In the genomic region with DNA sequence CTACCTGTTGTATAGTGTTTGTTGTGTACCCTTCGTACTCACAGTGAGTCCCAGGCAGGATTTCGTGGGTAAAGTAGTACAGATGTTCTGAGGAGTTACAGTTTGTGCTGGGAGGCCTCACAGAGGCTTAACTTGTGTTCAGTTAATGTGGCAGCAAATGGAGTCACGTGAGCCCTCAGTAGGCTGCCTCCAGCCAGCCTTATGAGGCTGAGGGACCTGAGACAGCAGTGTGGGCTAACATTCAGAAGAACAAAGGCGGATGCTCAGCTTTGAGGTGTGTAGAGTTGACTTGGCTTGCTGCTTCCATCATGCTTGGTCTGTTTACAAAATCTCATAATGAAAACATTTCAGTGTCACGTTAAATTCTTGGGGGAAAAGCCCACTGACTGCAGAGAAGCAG, we compare ENCODE assay signal across 17 cellular contexts.
A peak's percentile ranks its signal among the peaks of the same experiment; 100 is the strongest.
DNase-seq lines count a peak whose midpoint lies in the region; ATAC-seq, FAIRE-seq and TF ChIP-seq lines count a peak whose summit lies in the region.
"Had no signal": no experiment of that assay in that cellular context is flagged by ENCODE, and none has a peak within 500 bp of the region (broad histone marks: within the 10 kb centered on the region; RNA-seq: fewer than 3 reads in every experiment).

No MANE protein-coding gene starts in this region.

- H3K36me3 ChIP-seq in IMR-90 (ENCODE audit: control insufficient read depth, insufficient read depth, low read length) (peaks cover 5% of the 10 kb centered on the region), endothelial cell of umbilical vein (ENCODE audit: control insufficient read depth in 2 of 2, extremely low read depth in 1 of 2, insufficient read depth in 2 of 2, low read length in 2 of 2) (no peaks in the 10 kb centered on the region), thymus (ENCODE audit: control insufficient read depth, insufficient read depth) (no peaks in the 10 kb centered on the region), A673 (ENCODE audit: insufficient read depth, low read length, poor library complexity, severe bottlenecking) (no peaks in the 10 kb centered on the region)
- H3K36me3 ChIP-seq: gastroesophageal sphincter, tibial nerve had no signal

- peaks cover 86% of the 10 kb centered on the region for H4K20me1 ChIP-seq in IMR-90 (ENCODE audit: insufficient read depth, low read length)
- H4K20me1 ChIP-seq in endothelial cell of umbilical vein (replicated peaks; ENCODE audit: control insufficient read depth, extremely low read depth, insufficient read depth, low read length): no peaks in the 10 kb centered on the region

- no peak for FAIRE-seq in endothelial cell of umbilical vein (lab: Jason Lieb, UNC)

- peaks cover 0 to 38% of the 10 kb centered on the region in 2 experiments; a peak in 2 of 4 replicates for H3K79me1 ChIP-seq in IMR-90 (ENCODE audit: low read depth in 1 of 2, low read length in 2 of 2)

- H3K27me3 ChIP-seq in IMR-90 (ENCODE audit: control insufficient read depth, insufficient read depth, low read length) (no peaks in the 10 kb centered on the region), endothelial cell of umbilical vein (ENCODE audit: control insufficient read depth in 2 of 2, insufficient read depth in 2 of 2, low read length in 2 of 2) (no peaks in the 10 kb centered on the region), thymus (ENCODE audit: control insufficient read depth, insufficient read depth) (no peaks in the 10 kb centered on the region), A673 (replicated peaks; ENCODE audit: insufficient read depth, low read depth, low read length, poor library complexity) (no peaks in the 10 kb centered on the region)
- H3K27me3 ChIP-seq: gastroesophageal sphincter, SJSA1, tibial nerve had no signal

- 100% methylated on average over 1 of the region's 5 CpGs; no CpG with 5 or more reads in 1 of the 2 experiments for WGBS in IMR-90 (ENCODE audit: extremely low coverage in 2 of 2, insufficient read length in 1 of 2), 2 experiments
- WGBS in thymus: 46% methylated on average over 5 of the region's 5 CpGs

- H3K4me2 ChIP-seq in IMR-90 (ENCODE audit: low read depth, low read length) (peak overlapping the region; percentile 3), endothelial cell of umbilical vein (ENCODE audit: insufficient read depth, low read length) (no peak overlapping the region)

- TF ChIP-seq RAD21 in IMR-90 (IDR thresholded peaks at IDR 0.05; ENCODE audit: low read length): no peak

- peak overlapping the region; percentile 92 for H3K14ac ChIP-seq in IMR-90 (replicated peaks; ENCODE audit: low read depth, low read length)

- H3K27ac ChIP-seq in IMR-90 (ENCODE audit: insufficient read depth, low read length): peak overlapping the region; percentile 16
- peak overlapping the region; percentile 11 for H3K27ac ChIP-seq in endothelial cell of umbilical vein (ENCODE audit: insufficient read depth, low read depth, low read length)
- peak overlapping the region; percentile 37 for H3K27ac ChIP-seq in thymus (ENCODE audit: low read depth)
- no peak overlapping the region for H3K27ac ChIP-seq in A673 (ENCODE audit: low read depth, low read length, poor library complexity, severe bottlenecking)
- H3K27ac ChIP-seq: 22Rv1, SJSA1, tibial nerve, VCaP had no signal

- H4K5ac ChIP-seq in IMR-90 (ENCODE audit: low read depth, low read length): peak overlapping the region; percentile 1; the same call in 1 of the 2 replicates

- peak overlapping the region; percentile 30; the same call in 1 of the 2 replicates for H3K18ac ChIP-seq in IMR-90 (ENCODE audit: low read depth, low read length)

- peak overlapping the region; percentile 67 for H2BK120ac ChIP-seq in IMR-90 (ENCODE audit: low read depth, low read length)

- H4K91ac ChIP-seq in IMR-90 (ENCODE audit: insufficient read depth, low read depth, low read length): peak overlapping the region; percentile 74

- H4K8ac ChIP-seq in IMR-90 (ENCODE audit: low read depth in 2 of 2, low read length in 2 of 2): peak overlapping the region; percentile 20 to 26; a peak in 3 of 4 replicates

- in situ Hi-C loops in IMR-90 (cut with MboI; ENCODE audit: low sequenced_read_pairs): no loop called here

- H3K79me2 ChIP-seq in endothelial cell of umbilical vein (ENCODE audit: control insufficient read depth, insufficient read depth, low read length): peaks cover 89% of the 10 kb centered on the region

- peak overlapping the region; percentile 41 for H2AK5ac ChIP-seq in IMR-90 (ENCODE audit: low read depth, low read length)

- POLR2A ChIA-PET in IMR-90 (lab: Charles Lee; ENCODE audit: unreplicated experiment) (no interaction called here), endothelial cell of umbilical vein (lab: Charles Lee) (no interaction called here), A673 (lab: Charles Lee; ENCODE audit: low non-redundant PET) (no interaction called here)

- ATAC-seq in IMR-90 (ENCODE audit: low read depth): no peak
- ATAC-seq: gastroesophageal sphincter; naive thymus-derived CD8-positive, alpha-beta T cell had no signal

- H2BK15ac ChIP-seq in IMR-90 (ENCODE audit: low read depth, low read length): peak overlapping the region; percentile 9; the same call in 1 of the 3 replicates

- TF ChIP-seq CTCF in IMR-90 (conservative IDR thresholded peaks at IDR 0.05; ENCODE audit: low read depth, low read length) (no peak), endothelial cell of umbilical vein (IDR thresholded peaks at IDR 0.05; ENCODE audit: extremely low read depth in 1 of 2, insufficient read depth in 1 of 2, low read depth in 1 of 2, low read length in 2 of 2) (no peak), A673 (conservative IDR thresholded peaks at IDR 0.05; ENCODE audit: low read depth, low read length) (no peak)

- H3K56ac ChIP-seq in IMR-90 (ENCODE audit: extremely low read depth, insufficient read depth, low read length): peak overlapping the region; percentile 65; the same call in 1 of the 2 replicates

- H3K4me1 ChIP-seq in IMR-90 (ENCODE audit: control insufficient read depth, insufficient read depth, low read length): peaks cover 53% of the 10 kb centered on the region
- peaks cover 59% of the 10 kb centered on the region for H3K4me1 ChIP-seq in endothelial cell of umbilical vein (ENCODE audit: control insufficient read depth, extremely low read depth, insufficient read depth, low read length)
- H3K4me1 ChIP-seq in thymus (ENCODE audit: control insufficient read depth, insufficient read depth, low read length): peaks cover 11% of the 10 kb centered on the region
- H3K4me1 ChIP-seq in A673 (ENCODE audit: insufficient read depth, low read length, poor library complexity, severe bottlenecking): peaks cover 32% of the 10 kb centered on the region

- dilution Hi-C loops in IMR-90 (cut with HindIII; ENCODE audit: low sequenced_read_pairs, unreplicated experiment) (no loop called here), endothelial cell of umbilical vein (cut with MboI; ENCODE audit: extremely low pct_ligation_motif_present, low sequenced_read_pairs) (loop anchor here (25.0 kb wide), 1 partner anchor 124 kb away; the partner anchor contains the start of gene TRIO)

- no peak for TF ChIP-seq POLR2A in IMR-90 (IDR thresholded peaks at IDR 0.05; ENCODE audit: low read depth, low read length)
- no peak for TF ChIP-seq POLR2A in endothelial cell of umbilical vein (IDR thresholded peaks at IDR 0.05; ENCODE audit: low read depth, low read length)

- intact Hi-C loops in IMR-90 (cut with micrococcal nuclease): no loop called here
- intact Hi-C loops in endothelial cell of umbilical vein (cut with micrococcal nuclease): no loop called here
- intact Hi-C loops in A673 (cut with micrococcal nuclease; ENCODE audit: unreplicated experiment): no loop called here

- H3K4me3 ChIP-seq in IMR-90 (ENCODE audit: insufficient read depth, low read depth, low read length): no peak overlapping the region
- no peak overlapping the region for H3K4me3 ChIP-seq in endothelial cell of umbilical vein (replicated peaks in 1 of 3; ENCODE audit: insufficient read depth in 1 of 3, low read depth in 1 of 3, low read length in 3 of 3)
- H3K4me3 ChIP-seq in thymus (ENCODE audit: low read length): no peak overlapping the region
- no peak overlapping the region for H3K4me3 ChIP-seq in A673 (ENCODE audit: low read depth, low read length, poor library complexity, severe bottlenecking)
- H3K4me3 ChIP-seq: gastroesophageal sphincter, SJSA1, tibial nerve had no signal

- H3K4ac ChIP-seq in IMR-90 (ENCODE audit: low read depth, low read length): peak overlapping the region; percentile 83

- DNase-seq in DMS 273 (lab: John Stamatoyannopoulos, UW; ENCODE audit: unreplicated experiment): peak; percentile 52
- DNase-seq in DMS 273 treated with DMSO at 0.1 percent for 48 hours (lab: John Stamatoyannopoulos, UW): no peak
- DNase-seq in IMR-90: no peak
- no peak for DNase-seq in endothelial cell of umbilical vein (ENCODE audit: low read depth, low spot score)
- no peak for DNase-seq in 8988T
- no peak for DNase-seq in effector CD4-positive, alpha-beta T cell
- DNase-seq in A673 (ENCODE audit: low spot score): no peak
- DNase-seq: activated T-cell treated with anti-CD3 and anti-CD28 coated beads, Interleukin-2, amount 50 U/mL, for 24 hours; MV-4-11; naive thymus-derived CD8-positive, alpha-beta T cell; NCI-H510A treated with DMSO at 0.1 percent for 48 hours had no signal

- H3K9me1 ChIP-seq in IMR-90 (ENCODE audit: insufficient read depth, low read length): peaks cover 40% of the 10 kb centered on the region
- no peaks in the 10 kb centered on the region for H3K9me1 ChIP-seq in endothelial cell of umbilical vein (replicated peaks; ENCODE audit: control insufficient read depth, extremely low read depth, insufficient read depth, low read length)

- H2AK9ac ChIP-seq in IMR-90 (replicated peaks; ENCODE audit: low read depth, low read length, poor library complexity): no peak overlapping the region

- H2BK20ac ChIP-seq in IMR-90 (ENCODE audit: low read depth, low read length): peak overlapping the region; percentile 59; the same call in 1 of the 2 replicates

- H3K23ac ChIP-seq in IMR-90 (ENCODE audit: low read depth, low read length): peak overlapping the region; percentile 96

- 0 out of 2 replicates have a peak overlapping the region, but pooled peaks have one; percentile 2 for H3K9ac ChIP-seq in IMR-90 (ENCODE audit: low read depth, low read length)
- H3K9ac ChIP-seq in endothelial cell of umbilical vein (replicated peaks; ENCODE audit: extremely low read depth, insufficient read depth, low read length): no peak overlapping the region

- H3K9me3 ChIP-seq in IMR-90 (ENCODE audit: control insufficient read depth, insufficient read depth, low read length): peaks cover under 1% of the 10 kb centered on the region; the same call in 1 of the 2 replicates
- H3K9me3 ChIP-seq in endothelial cell of umbilical vein (replicated peaks; ENCODE audit: control insufficient read depth, insufficient read depth, low read length): no peaks in the 10 kb centered on the region
- H3K9me3 ChIP-seq in thymus (ENCODE audit: control insufficient read depth): no peaks in the 10 kb centered on the region
- peaks cover 1% of the 10 kb centered on the region for H3K9me3 ChIP-seq in A673 (ENCODE audit: low read depth, low read length, poor library complexity, severe bottlenecking)
- H3K9me3 ChIP-seq: gastroesophageal sphincter, SJSA1, tibial nerve had no signal

- H2AFZ ChIP-seq in IMR-90 (replicated peaks; ENCODE audit: low read length, poor library complexity) (no peak overlapping the region), endothelial cell of umbilical vein (ENCODE audit: low read depth, low read length) (no peak overlapping the region)

- peak overlapping the region; percentile 70 for H2BK5ac ChIP-seq in IMR-90 (ENCODE audit: low read depth, low read length, poor library complexity, severe bottlenecking)

- no TSS peak for BruUV-seq in IMR-90 (replicated peaks; lab: Mats Ljungman, UMichigan)
- BruUV-seq in endothelial cell of umbilical vein (replicated peaks; lab: Mats Ljungman, UMichigan): no TSS peak
- no TSS peak for BruUV-seq in A673 (replicated peaks; lab: Mats Ljungman, UMichigan)

- CTCF ChIA-PET in IMR-90 (lab: Yijun Ruan, JAX): no interaction called here
- CTCF ChIA-PET in endothelial cell of umbilical vein (lab: Charles Lee): interaction anchor here (3.4 kb wide), 1 partner anchor 9 kb away, joined by 10 read pairs; no protein-coding TSS in a partner anchor
- CTCF ChIA-PET in A673 (lab: Charles Lee): no interaction called here
